Comparison of ENCODE assay signal across 1 cellular context in genomic region chr20:388034-388994, GRCh38.
TF ChIP-seq lines count a peak whose summit lies in the region.

No MANE protein-coding gene starts in this region.

TF ChIP-seq in IMR-90, 13 proteins besides CTCF, POLR2A, EP300 and RAD21:
- TF ChIP-seq RFX5 (IDR thresholded peaks at IDR 0.05; ENCODE audit: low read depth, low read length) (no peak), ELK1 (IDR thresholded peaks at IDR 0.05; ENCODE audit: borderline replicate concordance, low read depth, low read length) (no peak), MXI1 (IDR thresholded peaks at IDR 0.05; ENCODE audit: borderline replicate concordance, low read depth, low read length) (no peak), MAFK (IDR thresholded peaks at IDR 0.05; ENCODE audit: low read depth, low read length) (no peak), BHLHE40 (IDR thresholded peaks at IDR 0.05; ENCODE audit: low read depth, low read length) (no peak), SMC3 (IDR thresholded peaks at IDR 0.05; ENCODE audit: low read depth, low read length) (no peak), CHD1 (IDR thresholded peaks at IDR 0.05; ENCODE audit: low read depth, low read length) (no peak), USF2 (IDR thresholded peaks at IDR 0.05; ENCODE audit: low read depth, low read length) (no peak), NFE2L2 (IDR thresholded peaks at IDR 0.05; ENCODE audit: low read depth, low read length) (no peak), MAZ (IDR thresholded peaks at IDR 0.05; ENCODE audit: borderline replicate concordance, low read depth, low read length) (no peak), RCOR1 (IDR thresholded peaks at IDR 0.05; ENCODE audit: insufficient replicate concordance, low read length) (no peak), FOS (IDR thresholded peaks at IDR 0.05; ENCODE audit: low read depth, low read length) (no peak), CEBPB (IDR thresholded peaks at IDR 0.05; ENCODE audit: low read depth, low read length) (no peak)
